Comparison of ENCODE assay signal across 10 cellular contexts in genomic region chr12:95959107-95959506, GRCh38. TPM values are rescaled to one million over a fixed set of nuclear protein-coding genes. Genes with fewer than 3 reads are reported as not detected.
A peak's percentile ranks its signal among the peaks of the same experiment; 100 is the strongest.
DNase-seq lines count a peak whose midpoint lies in the region; ATAC-seq and TF ChIP-seq lines count a peak whose summit lies in the region.
"Had no signal": no experiment of that assay in that cellular context is flagged by ENCODE, and none has a peak within 500 bp of the region (broad histone marks: within the 10 kb centered on the region; RNA-seq: fewer than 3 reads in every experiment).

No MANE protein-coding gene starts in this region.

- H3K4me3 Mint-ChIP-seq in stimulated activated naive CD8-positive, alpha-beta T cell treated with anti-CD3 and anti-CD28 coated beads, Interleukin-15, amount 100 ng/mL, for 72 hours: no peak overlapping the region

- H3K9me3 Mint-ChIP-seq in stimulated activated naive CD8-positive, alpha-beta T cell treated with anti-CD3 and anti-CD28 coated beads, Interleukin-15, amount 100 ng/mL, for 72 hours: no peaks in the 10 kb centered on the region

- 92% methylated on average over 1 of the region's 1 CpG for WGBS in mammary epithelial cell (ENCODE audit: low coverage, missing lambda C conversion rate)

- H3K9me3 ChIP-seq in mammary epithelial cell (replicated peaks; ENCODE audit: insufficient read depth, low read length): no peaks in the 10 kb centered on the region

- H3K27ac Mint-ChIP-seq in stimulated activated naive CD8-positive, alpha-beta T cell treated with anti-CD3 and anti-CD28 coated beads, Interleukin-15, amount 100 ng/mL, for 72 hours: no peak overlapping the region

- H3K27ac ChIP-seq in mammary epithelial cell (ENCODE audit: insufficient read depth, low read depth, low read length): no peak overlapping the region

- no peak overlapping the region for H3K4me2 ChIP-seq in mammary epithelial cell (ENCODE audit: insufficient read depth, low read depth, low read length)

- in situ Hi-C loops in mammary epithelial cell (cut with MboI; ENCODE audit: low sequenced_read_pairs in 2 of 2): no loop called here

- no peak overlapping the region for H3K4me3 ChIP-seq in mammary epithelial cell (replicated peaks in 1 of 3; ENCODE audit: insufficient read depth in 1 of 3, low read depth in 2 of 3, low read length in 3 of 3)

- no TSS peak for BruUV-seq in mammary epithelial cell (replicated peaks; lab: Mats Ljungman, UMichigan)

- no peaks in the 10 kb centered on the region for H3K27me3 Mint-ChIP-seq in stimulated activated naive CD8-positive, alpha-beta T cell treated with anti-CD3 and anti-CD28 coated beads, Interleukin-15, amount 100 ng/mL, for 72 hours

- dilution Hi-C loops in mammary epithelial cell (cut with HindIII; ENCODE audit: low sequenced_read_pairs): no loop called here

- CTCF ChIA-PET in mammary epithelial cell (lab: Charles Lee; ENCODE audit: low non-redundant PET): interaction anchor here (0.7 to 1.1 kb wide), 2 partner anchors 36 to 40 kb away, joined by 4 to 5 read pairs; no protein-coding TSS in a partner anchor

- no peaks in the 10 kb centered on the region for H3K4me1 Mint-ChIP-seq in stimulated activated naive CD8-positive, alpha-beta T cell treated with anti-CD3 and anti-CD28 coated beads, Interleukin-15, amount 100 ng/mL, for 72 hours

- H3K27me3 ChIP-seq in mammary epithelial cell (ENCODE audit: insufficient read depth, low read length): no peaks in the 10 kb centered on the region

- TF ChIP-seq CTCF in mammary epithelial cell (conservative IDR thresholded peaks at IDR 0.05 in 1 of 2, IDR thresholded peaks at IDR 0.05 in 1 of 2; ENCODE audit: extremely low read depth in 1 of 2, insufficient read depth in 1 of 2, low read depth in 1 of 2, low read length in 2 of 2): peak; percentile 15 to 29

- H4K20me1 ChIP-seq in mammary epithelial cell (ENCODE audit: insufficient read depth, low read length): no peaks in the 10 kb centered on the region

- no peaks in the 10 kb centered on the region for H3K36me3 ChIP-seq in mammary epithelial cell (ENCODE audit: insufficient read depth, low read length)

- intact Hi-C loops in mammary epithelial cell (cut with micrococcal nuclease): loop anchor here (2.0 kb wide), 1 partner anchor 38 kb away; the partner anchor contains the start of gene HAL

- H3K4me1 ChIP-seq in mammary epithelial cell (ENCODE audit: insufficient read depth, low read length): no peaks in the 10 kb centered on the region

- DNase-seq in stimulated activated naive CD8-positive, alpha-beta T cell treated with anti-CD3 and anti-CD28 coated beads, Interleukin-15, amount 100 ng/mL, for 72 hours: no peak
- DNase-seq in stimulated activated naive CD8-positive, alpha-beta T cell treated with anti-CD3 and anti-CD28 coated beads, Interleukin-15, Interleukin-2, amounts not matched to agents 100 U/mL and 50 U/mL, for 24 hours: no peak
- DNase-seq in NCI-H1694 treated with DMSO at 0.1 percent for 48 hours (lab: John Stamatoyannopoulos, UW) (peak; percentile 24), mammary epithelial cell (peak; percentile 12), HuH-7.5 (ENCODE audit: low spot score) (no peak)
- DNase-seq in activated CD4-positive, alpha-beta T cell treated with anti-CD3 and anti-CD28 coated beads for 4 hours: no peak
- DNase-seq: activated CD8-positive, alpha-beta memory T cell treated with anti-CD3 and anti-CD28 coated beads, Interleukin-2, amount 50 U/mL, for 4 hours; GDM1 had no signal

- no peak overlapping the region for H3K9ac ChIP-seq in mammary epithelial cell (ENCODE audit: insufficient read depth, low read length)

- peak; percentile 53 for ATAC-seq in stimulated activated naive CD8-positive, alpha-beta T cell treated with anti-CD3 and anti-CD28 coated beads, Interleukin-15, amount 100 ng/mL, for 72 hours
- no peak for ATAC-seq in stimulated activated naive CD8-positive, alpha-beta T cell treated with anti-CD3 and anti-CD28 coated beads, Interleukin-15, Interleukin-2, amounts not matched to agents 100 U/mL and 50 U/mL, for 24 hours
- ATAC-seq in HG03196 (IDR thresholded peaks at IDR 0.05; ENCODE audit: unreplicated experiment) (no peak), HG03097 (IDR thresholded peaks at IDR 0.05; ENCODE audit: low FRiP score, unreplicated experiment) (no peak)

- H3K79me2 ChIP-seq in mammary epithelial cell (ENCODE audit: insufficient read depth, low read length): no peaks in the 10 kb centered on the region

- no peak overlapping the region for H2AFZ ChIP-seq in mammary epithelial cell (ENCODE audit: low read depth, low read length)

RNA-seq across cellular contexts. Expression of gene AMDHD1, which starts 16.0 kb away (rescaled TPM):
- under 1 TPM; 0.67 to 0.78 TPM for total RNA-seq in mammary epithelial cell
- 0.34 TPM for polyA plus RNA-seq in mammary epithelial cell
- not detected for polyA minus RNA-seq in mammary epithelial cell

RNA-seq across cellular contexts. Expression of gene CCDC38, which starts 16.7 kb away (rescaled TPM):
- under 1 TPM in 1 of 2 donors, not detected in 1; 0.17 TPM for total RNA-seq in mammary epithelial cell
- polyA plus RNA-seq in mammary epithelial cell: not detected
- not detected for polyA minus RNA-seq in mammary epithelial cell

RNA-seq across cellular contexts. Expression of gene HAL, which starts 37.0 kb away (rescaled TPM):
- under 1 TPM; 0.31 to 0.33 TPM for total RNA-seq in mammary epithelial cell
- 0.24 TPM for polyA plus RNA-seq in mammary epithelial cell
- polyA minus RNA-seq in mammary epithelial cell: not detected

Comparison
In these comparisons a context has a peak if more than half of its experiments do, and no peak if none do; other contexts are left out.
1. DNase-seq: peak in NCI-H1694 treated with DMSO at 0.1 percent for 48 hours (single experiment) and mammary epithelial cell (single experiment); none in stimulated activated naive CD8-positive, alpha-beta T cell treated with anti-CD3 and anti-CD28 coated beads, Interleukin-15, amount 100 ng/mL, for 72 hours (0 of 2), stimulated activated naive CD8-positive, alpha-beta T cell treated with anti-CD3 and anti-CD28 coated beads, Interleukin-15, Interleukin-2, amounts not matched to agents 100 U/mL and 50 U/mL, for 24 hours (single experiment), HuH-7.5 (single experiment) and activated CD4-positive, alpha-beta T cell treated with anti-CD3 and anti-CD28 coated beads for 4 hours (0 of 2).